Comparison of ENCODE assay signal across 7 cellular contexts in the genomic region with DNA sequence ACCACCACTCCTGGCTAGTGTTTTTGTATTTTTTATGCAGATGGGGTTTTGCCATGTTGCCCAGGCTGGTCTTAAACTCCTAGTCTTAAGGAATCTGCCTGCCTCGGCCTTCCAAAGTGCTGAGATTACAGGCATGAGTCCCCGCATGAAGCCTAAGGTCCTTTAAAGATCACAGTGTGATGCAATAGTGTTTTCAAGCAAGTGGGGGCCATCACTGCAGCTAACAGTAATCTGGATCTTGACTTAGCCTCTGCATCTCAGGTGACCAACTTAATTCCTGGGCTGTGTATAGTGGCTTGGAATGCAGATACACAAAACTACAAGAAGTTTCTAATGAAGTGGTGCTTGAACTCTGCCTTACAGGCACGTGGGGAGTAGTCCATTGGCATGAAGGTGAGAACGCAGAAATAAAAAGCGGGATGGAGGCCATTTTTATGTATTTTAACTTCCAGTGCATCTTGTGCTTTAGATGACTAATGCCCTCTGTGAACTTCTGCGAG.
"Had no signal": no experiment of that assay in that cellular context is flagged by ENCODE, and none has a peak within 500 bp of the region (broad histone marks: within the 10 kb centered on the region; RNA-seq: fewer than 3 reads in every experiment).

No MANE protein-coding gene starts in this region.

- H3K4me1 ChIP-seq: HAP-1 had no signal

- H3K27ac ChIP-seq: HL-60 had no signal

- H2AFZ ChIP-seq: GM23338 had no signal

- H3K4me3 ChIP-seq: GM23338, HAP-1 had no signal

- H3K36me3 ChIP-seq: HAP-1 had no signal

- ATAC-seq: GM23338, HCT116 had no signal

- H3K4me2 ChIP-seq: GM23338 had no signal

- DNase-seq: H7, HFFc6, KG1 had no signal

- H3K9me3 ChIP-seq: HAP-1 had no signal
